ENCODE assay signal across 18 cellular contexts in the genomic region with DNA sequence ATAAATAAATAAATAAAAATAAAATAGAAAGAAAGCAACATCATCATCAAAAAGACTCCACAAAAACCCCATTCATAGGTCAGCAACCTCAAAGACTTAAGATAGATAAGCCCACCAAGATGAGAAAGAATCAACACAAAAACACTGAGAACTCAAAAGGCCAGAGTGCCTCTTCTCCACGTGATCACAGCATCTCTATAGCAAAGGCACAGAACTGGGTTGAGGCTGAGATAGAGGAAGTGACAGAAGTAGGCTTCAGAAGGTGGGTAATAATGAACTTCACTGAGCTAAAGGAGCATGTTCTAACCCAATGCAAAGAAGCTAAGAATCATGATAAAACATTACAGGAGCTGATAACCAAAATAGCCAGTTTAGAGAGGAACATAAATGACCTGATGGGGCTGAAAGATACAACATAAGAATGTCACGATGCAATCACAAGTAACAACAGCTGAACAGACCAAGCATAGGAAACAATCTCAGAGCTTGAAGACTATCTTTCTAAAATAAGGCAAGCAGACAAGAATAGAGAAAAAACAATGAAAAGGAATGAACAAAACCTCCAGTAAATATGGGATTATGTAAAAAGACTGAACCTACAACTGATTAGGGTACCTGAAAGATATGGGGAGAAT. TPM values are rescaled to one million over a fixed set of nuclear protein-coding genes. Genes with fewer than 3 reads are reported as not detected.
DNase-seq lines count a peak whose midpoint lies in the region; ATAC-seq, FAIRE-seq and TF ChIP-seq lines count a peak whose summit lies in the region.
"Had no signal": no experiment of that assay in that cellular context is flagged by ENCODE, and none has a peak within 500 bp of the region (broad histone marks: within the 10 kb centered on the region; RNA-seq: fewer than 3 reads in every experiment).

No MANE protein-coding gene starts in this region.

- no peaks in the 10 kb centered on the region for H3K9me3 Mint-ChIP-seq in CD8-positive, alpha-beta memory T cell

- no peaks in the 10 kb centered on the region for H4K20me1 ChIP-seq in GM23248 (ENCODE audit: insufficient read depth)

- no peak for ATAC-seq in HG03196 (IDR thresholded peaks at IDR 0.05; ENCODE audit: unreplicated experiment)
- ATAC-seq: activated CD8-positive, alpha-beta memory T cell treated with anti-CD3 and anti-CD28 coated beads, Interleukin-2, amount 10 ng/mL, durations not matched to agents 7 days and 5 days; gastroesophageal sphincter had no signal

- no peak overlapping the region for H3K9ac ChIP-seq in GM23248

- peaks cover 39 to 54% (median 48%) of the 10 kb centered on the region in 3 donors for H3K4me1 Mint-ChIP-seq in CD8-positive, alpha-beta memory T cell

- peaks cover 38% of the 10 kb centered on the region for H3K79me2 ChIP-seq in GM23248 (ENCODE audit: insufficient read depth)

- H3K27me3 Mint-ChIP-seq in CD8-positive, alpha-beta memory T cell = no peaks in the 10 kb centered on the region
- H3K27me3 Mint-ChIP-seq: activated CD8-positive, alpha-beta memory T cell treated with anti-CD3 and anti-CD28 coated beads, Interleukin-2, amount 10 ng/mL, durations not matched to agents 7 days and 5 days had no signal

- H3K4me3 ChIP-seq in CD8-positive, alpha-beta memory T cell (ENCODE audit: low read length) = no peak overlapping the region
- H3K4me3 ChIP-seq in GM23248 = no peak overlapping the region
- H3K4me3 ChIP-seq: gastroesophageal sphincter, thoracic aorta had no signal

- peaks cover 7% of the 10 kb centered on the region for H3K4me1 ChIP-seq in CD8-positive, alpha-beta memory T cell (ENCODE audit: insufficient read depth, low read length)
- H3K4me1 ChIP-seq in GM23248 (ENCODE audit: insufficient read depth) = no peaks in the 10 kb centered on the region; the same call in 1 of the 2 replicates
- H3K4me1 ChIP-seq: gastroesophageal sphincter had no signal

- H3F3A ChIP-seq in GM23248 (ENCODE audit: insufficient read depth) = no peaks in the 10 kb centered on the region

- POLR2A ChIA-PET in CD8-positive, alpha-beta memory T cell (lab: Charles Lee) = interaction anchor here (0.5 to 1.4 kb wide), 2 partner anchors 14 to 259 kb away, joined by 4 to 5 read pairs; no protein-coding TSS in a partner anchor

- no peak overlapping the region for H2AFZ ChIP-seq in GM23248

- CTCF ChIA-PET in CD8-positive, alpha-beta memory T cell (lab: Charles Lee) = interaction anchor here (0.7 to 2.5 kb wide), 8 partner anchors 10 to 65 kb away, joined by 3 to 13 read pairs (median 3); no protein-coding TSS in a partner anchor

- peak overlapping the region in 5 of 8 donors; percentile 6 to 81 (median 61) for H3K27ac Mint-ChIP-seq in CD8-positive, alpha-beta memory T cell
- H3K27ac Mint-ChIP-seq: activated CD8-positive, alpha-beta memory T cell treated with anti-CD3 and anti-CD28 coated beads, Interleukin-2, amount 10 ng/mL, durations not matched to agents 7 days and 5 days had no signal

- peaks cover 6% of the 10 kb centered on the region for H3K36me3 ChIP-seq in CD8-positive, alpha-beta memory T cell (ENCODE audit: insufficient read depth, low read length)
- H3K36me3 ChIP-seq in GM23248 (ENCODE audit: low read depth) = no peaks in the 10 kb centered on the region
- H3K36me3 ChIP-seq: thoracic aorta had no signal

- no peak overlapping the region for H3K4me3 Mint-ChIP-seq in CD8-positive, alpha-beta memory T cell
- H3K4me3 Mint-ChIP-seq: activated CD8-positive, alpha-beta memory T cell treated with anti-CD3 and anti-CD28 coated beads, Interleukin-2, amount 10 ng/mL, durations not matched to agents 7 days and 5 days had no signal

- no peaks in the 10 kb centered on the region for H3K9me3 ChIP-seq in CD8-positive, alpha-beta memory T cell (ENCODE audit: low read length)
- H3K9me3 ChIP-seq in GM23248 (ENCODE audit: low read depth) = no peaks in the 10 kb centered on the region
- H3K9me3 ChIP-seq: gastroesophageal sphincter, thoracic aorta had no signal

- peaks cover 3 to 41% (median 13%) of the 10 kb centered on the region in 3 donors for H3K36me3 Mint-ChIP-seq in CD8-positive, alpha-beta memory T cell

- H3K27ac ChIP-seq in CD8-positive, alpha-beta memory T cell (ENCODE audit: low read depth, low read length) = no peak overlapping the region
- H3K27ac ChIP-seq in GM23248 = no peak overlapping the region
- H3K27ac ChIP-seq: gastroesophageal sphincter, thoracic aorta had no signal

- in situ Hi-C loops in GM23248 (cut with MboI) = no loop called here

- no peak overlapping the region for H3K4me2 ChIP-seq in GM23248 (ENCODE audit: unreplicated experiment)

- DNase-seq in CD8-positive, alpha-beta memory T cell = no peak
- peak; percentile 17 for DNase-seq in GM23248
- peak; percentile 27 for DNase-seq in SW480 (ENCODE audit: low spot score)
- DNase-seq in fibroblast of peridontal ligament (ENCODE audit: extremely low read depth) = peak; percentile 46
- DNase-seq in activated CD4-positive, alpha-beta T cell treated with anti-CD3 and anti-CD28 coated beads, Interleukin-2, amount 50 U/mL, for 4 hours = no peak
- no peak for DNase-seq in GM12892 (ENCODE audit: insufficient read length)
- no peak for DNase-seq in kidney glomerular epithelial cell (lab: John Stamatoyannopoulos, UW)
- DNase-seq: activated CD8-positive, alpha-beta memory T cell treated with anti-CD3 and anti-CD28 coated beads, Interleukin-2, amount 10 ng/mL, durations not matched to agents 7 days and 5 days; aorta; NCI-H1048; NCI-H446; stimulated activated CD4-positive, alpha-beta T cell treated with anti-CD3 and anti-CD28 coated beads, Interleukin-12 subunit alpha, Interleukin-12 subunit beta, amount 100 ng/mL, for 4 hours had no signal

- FAIRE-seq in GM12892 (lab: Jason Lieb, UNC) = no peak
- FAIRE-seq: islet of Langerhans, TTC549 had no signal

- no peak for TF ChIP-seq POLR2A in GM12892 (IDR thresholded peaks at IDR 0.05; ENCODE audit: low read depth, low read length)

- 94 to 95% methylated on average over 2 of the region's 2 CpGs for WGBS in GM23248 (ENCODE audit: low coverage in 1 of 2, low lambda C conversion rate in 2 of 2, missing lambda C conversion rate in 2 of 2), 2 experiments

- no peaks in the 10 kb centered on the region for H3K27me3 ChIP-seq in CD8-positive, alpha-beta memory T cell (ENCODE audit: insufficient read depth, low read length, poor library complexity, severe bottlenecking)
- H3K27me3 ChIP-seq in GM23248 (replicated peaks; ENCODE audit: insufficient read depth) = no peaks in the 10 kb centered on the region
- H3K27me3 ChIP-seq: gastroesophageal sphincter had no signal

- no peaks in the 10 kb centered on the region for H3K9me2 ChIP-seq in GM23248 (ENCODE audit: insufficient read depth)

RNA-seq across cellular contexts. Expression of a gene that starts 26.4 kb away (rescaled TPM):
- 10 to 100 TPM; 19.2 to 21.7 TPM for total RNA-seq in CD8-positive, alpha-beta memory T cell
- polyA plus RNA-seq in CD8-positive, alpha-beta memory T cell = 46.0 TPM
- total RNA-seq in GM23248 (2014; rRNA removed; shearing (Covaris generic)) = 39.1 and 42.8 TPM in 2 replicates
- polyA plus RNA-seq in GM23248 (2016; fragmentation: Nextera tagmentation; extraction: Ambion mirVana) = 39.9 and 42.4 TPM in 2 replicates
- polyA plus RNA-seq in GM12892 (2012; ENCODE audit: missing spikeins) = 13.8 TPM

RNA-seq across cellular contexts. Expression of a gene that starts 52.2 kb away (rescaled TPM):
- under 1 TPM in 1 of 2 experiments, not detected in 1; 0.31 TPM for total RNA-seq in CD8-positive, alpha-beta memory T cell
- 0.17 TPM for polyA plus RNA-seq in CD8-positive, alpha-beta memory T cell
- total RNA-seq in GM23248 (2014; rRNA removed; shearing (Covaris generic)) = not detected in 2 replicates
- not detected in 2 replicates for polyA plus RNA-seq in GM23248 (2016; fragmentation: Nextera tagmentation; extraction: Ambion mirVana)
- polyA plus RNA-seq in GM12892 (2012; ENCODE audit: missing spikeins) = 3.7 TPM
- total RNA-seq: activated CD8-positive, alpha-beta memory T cell treated with anti-CD3 and anti-CD28 coated beads, Interleukin-2, amount 10 ng/mL, durations not matched to agents 7 days and 5 days; aorta; mononuclear cell; thoracic aorta had no signal
- polyA plus RNA-seq: aorta had no signal

Comparison
In these comparisons a context has a peak if more than half of its experiments do, and no peak if none do; other contexts are left out.
1. DNase-seq: peak in GM23248 (single experiment), SW480 (single experiment) and fibroblast of peridontal ligament (single experiment); none in CD8-positive, alpha-beta memory T cell (0 of 5), activated CD4-positive, alpha-beta T cell treated with anti-CD3 and anti-CD28 coated beads, Interleukin-2, amount 50 U/mL, for 4 hours (0 of 2), GM12892 (single experiment) and kidney glomerular epithelial cell (single experiment).